In the genomic region with DNA sequence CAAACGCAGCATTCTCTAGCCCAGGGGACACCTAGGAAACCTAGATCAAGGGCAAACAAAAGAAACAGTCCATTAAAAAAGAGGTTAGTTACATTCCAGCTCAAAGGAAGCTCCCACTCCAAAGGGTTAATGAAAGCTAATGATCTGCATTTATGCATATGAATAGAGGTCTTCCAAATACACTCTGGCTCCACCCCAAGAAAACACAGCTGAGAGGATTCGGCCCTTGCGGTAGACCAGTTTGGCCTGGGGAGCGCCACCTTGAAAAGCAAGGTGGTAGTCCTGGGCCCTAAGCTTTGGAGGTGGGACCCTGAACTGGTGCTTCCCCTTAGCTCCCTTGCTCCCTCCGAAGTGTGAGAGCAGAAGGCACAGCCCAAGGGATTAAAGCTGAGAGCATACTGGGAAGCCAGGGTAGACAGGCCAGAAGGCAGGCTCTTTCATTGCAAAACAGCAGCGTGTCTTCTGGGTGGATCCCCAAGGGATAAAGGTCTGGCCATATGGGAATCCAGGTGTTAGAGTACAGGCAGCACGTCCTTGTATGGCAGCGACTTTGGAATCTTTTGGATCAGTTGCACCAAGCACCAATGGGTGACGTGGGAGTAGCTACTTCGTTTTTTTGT, we compare ENCODE assay signal across 29 cellular contexts. TPM values are rescaled to one million over a fixed set of nuclear protein-coding genes. Genes with fewer than 3 reads are reported as not detected.
A peak's percentile ranks its signal among the peaks of the same experiment; 100 is the strongest.
DNase-seq lines count a peak whose midpoint lies in the region; ATAC-seq and TF ChIP-seq lines count a peak whose summit lies in the region.
"Had no signal": no experiment of that assay in that cellular context is flagged by ENCODE, and none has a peak within 500 bp of the region (broad histone marks: within the 10 kb centered on the region; RNA-seq: fewer than 3 reads in every experiment).

No MANE protein-coding gene starts in this region.

- H3K27ac ChIP-seq in HUES64 (ENCODE audit: low read depth, low read length) (peak overlapping the region; percentile 81; the same call in 1 of the 2 replicates), iPS-20b (ENCODE audit: low read length) (no peak overlapping the region), upper lobe of right lung (no peak overlapping the region)
- H3K27ac ChIP-seq: brain microvascular endothelial cell, gastroesophageal sphincter, pancreas, SJCRH30 had no signal

- H3K4me1 ChIP-seq in HUES64 (ENCODE audit: insufficient read depth, low read length), result peaks cover 16% of the 10 kb centered on the region
- peaks cover 3% of the 10 kb centered on the region for H3K4me1 ChIP-seq in NT2/D1 (ENCODE audit: insufficient read depth, insufficient read length)
- H3K4me1 ChIP-seq in iPS-20b (ENCODE audit: insufficient read depth, low read length), result peaks cover 13% of the 10 kb centered on the region; the same call in 1 of the 2 replicates
- H3K4me1 ChIP-seq in upper lobe of right lung, result no peaks in the 10 kb centered on the region
- H3K4me1 ChIP-seq: pancreas, SJCRH30 had no signal

- intact Hi-C loops in upper lobe of right lung (cut with DNase I), result no loop called here

- ATAC-seq in upper lobe of right lung (no peak), HG03139 (IDR thresholded peaks at IDR 0.05; ENCODE audit: unreplicated experiment) (no peak)
- ATAC-seq: activated T-helper 17 cell treated with anti-CD3 and anti-CD28 coated beads, Interleukin-2, amount 50 U/mL, for 72 hours; gastroesophageal sphincter; pancreas had no signal

- DNase-seq in DMS 273 (lab: John Stamatoyannopoulos, UW; ENCODE audit: unreplicated experiment), result peak; percentile 92
- peak; percentile 51 for DNase-seq in NT2/D1 (ENCODE audit: low read depth, low spot score)
- no peak for DNase-seq in stimulated activated CD8-positive, alpha-beta memory T cell treated with anti-CD3 and anti-CD28 coated beads, Interleukin-4, amount 100 ng/mL, for 48 hours
- no peak for DNase-seq in upper lobe of right lung
- no peak for DNase-seq in AG08395 (ENCODE audit: low spot score)
- DNase-seq: activated CD4-positive, alpha-beta T cell treated with anti-CD3 and anti-CD28 coated beads for 48 hours; activated naive CD4-positive, alpha-beta T cell treated with anti-CD3 and anti-CD28 coated beads, Interleukin-2, amount 50 U/mL, for 16 hours; brain microvascular endothelial cell; CD4-positive, alpha-beta memory T cell; DMS153; NCI-H1092; NCI-H187 treated with DMSO at 0.1 percent for 48 hours; pancreas; stimulated activated naive CD4-positive, alpha-beta T cell; SW 1271 had no signal

- peaks cover 29% of the 10 kb centered on the region for H3K27me3 ChIP-seq in HUES64 (ENCODE audit: insufficient read depth, low read length)
- H3K27me3 ChIP-seq in NT2/D1 (ENCODE audit: insufficient read depth, insufficient read length), result peaks cover 11% of the 10 kb centered on the region
- peaks cover 35% of the 10 kb centered on the region for H3K27me3 ChIP-seq in iPS-20b (ENCODE audit: insufficient read depth, low read length)
- peaks cover 18% of the 10 kb centered on the region for H3K27me3 ChIP-seq in upper lobe of right lung
- H3K27me3 ChIP-seq: brain microvascular endothelial cell, SJCRH30 had no signal

- WGBS in HUES64, result 23% methylated on average over 9 of the region's 10 CpGs

- no peak for TF ChIP-seq CTCF in upper lobe of right lung (IDR thresholded peaks at IDR 0.05)

- H3K4me3 ChIP-seq in HUES64 (ENCODE audit: low read length), result peak overlapping the region; percentile 32
- no peak overlapping the region for H3K4me3 ChIP-seq in NT2/D1 (ENCODE audit: insufficient read length, low read depth)
- peak overlapping the region; percentile 46; the same call in 1 of the 2 replicates for H3K4me3 ChIP-seq in iPS-20b (ENCODE audit: low read length)
- no peak overlapping the region for H3K4me3 ChIP-seq in upper lobe of right lung
- H3K4me3 ChIP-seq: gastroesophageal sphincter, pancreas, SJCRH30 had no signal

- H3K36me3 ChIP-seq in HUES64 (ENCODE audit: insufficient read depth, low read length), result peaks cover 24% of the 10 kb centered on the region; the same call in 1 of the 2 replicates
- peaks cover 4% of the 10 kb centered on the region for H3K36me3 ChIP-seq in NT2/D1 (ENCODE audit: insufficient read depth, insufficient read length, low read length)
- H3K36me3 ChIP-seq in iPS-20b (ENCODE audit: insufficient read depth, low read depth, low read length), result peaks cover 17% of the 10 kb centered on the region; the same call in 1 of the 2 replicates
- no peaks in the 10 kb centered on the region for H3K36me3 ChIP-seq in upper lobe of right lung
- H3K36me3 ChIP-seq: brain microvascular endothelial cell, gastroesophageal sphincter, pancreas, SJCRH30 had no signal

- H3K9ac ChIP-seq in HUES64 (ENCODE audit: low read depth, low read length) (no peak overlapping the region), NT2/D1 (ENCODE audit: insufficient read length, low read depth) (no peak overlapping the region), iPS-20b (ENCODE audit: low read depth, low read length) (peak overlapping the region; percentile 25; the same call in 1 of the 2 replicates)

- H3K9me3 ChIP-seq in HUES64 (ENCODE audit: insufficient read depth, low read depth, low read length), result no peaks in the 10 kb centered on the region
- H3K9me3 ChIP-seq in NT2/D1 (ENCODE audit: insufficient read depth, low read length), result no peaks in the 10 kb centered on the region
- no peaks in the 10 kb centered on the region for H3K9me3 ChIP-seq in iPS-20b (ENCODE audit: insufficient read depth, low read depth, low read length)
- no peaks in the 10 kb centered on the region for H3K9me3 ChIP-seq in upper lobe of right lung
- H3K9me3 ChIP-seq: gastroesophageal sphincter, pancreas, SJCRH30 had no signal

RNA-seq across cellular contexts. Expression of gene GABRQ, which starts 3.7 kb away (rescaled TPM):
- polyA plus RNA-seq in HUES64 (2013, experiment 1 of 2), result 3.3 TPM
- 3.0 TPM for polyA plus RNA-seq in HUES64 (2013, experiment 2 of 2)
- not detected for total RNA-seq in upper lobe of right lung
- total RNA-seq: CD4-positive, alpha-beta memory T cell; dermis microvascular lymphatic vessel endothelial cell; left lobe of liver; mesenteric fat pad; pancreas had no signal
- polyA plus RNA-seq: CD4-positive, alpha-beta memory T cell; pancreas had no signal

RNA-seq across cellular contexts. Expression of gene MAGEA3, which starts 57.2 kb away (rescaled TPM):
- not detected for polyA plus RNA-seq in HUES64 (2013, experiment 1 of 2)
- not detected for polyA plus RNA-seq in HUES64 (2013, experiment 2 of 2)
- not detected for total RNA-seq in upper lobe of right lung
- total RNA-seq: activated T-helper 17 cell treated with anti-CD3 and anti-CD28 coated beads, Interleukin-2, amount 50 U/mL, for 72 hours; CD4-positive, alpha-beta memory T cell; cerebellum; dermis microvascular lymphatic vessel endothelial cell; gastroesophageal sphincter; IMR-90; left lobe of liver; mesenteric fat pad; neural crest cell; skeletal muscle tissue; ureter had no signal
- polyA plus RNA-seq: CD4-positive, alpha-beta memory T cell; IMR-90; pancreas had no signal

Comparison
In these comparisons a context has a peak if more than half of its experiments do, and no peak if none do; other contexts are left out.
1. DNase-seq: peak in DMS 273 (single experiment) and NT2/D1 (single experiment); none in stimulated activated CD8-positive, alpha-beta memory T cell treated with anti-CD3 and anti-CD28 coated beads, Interleukin-4, amount 100 ng/mL, for 48 hours (single experiment), upper lobe of right lung (single experiment) and AG08395 (single experiment).
2. H3K4me3 ChIP-seq: peak in HUES64 (single experiment) and iPS-20b (single experiment); none in NT2/D1 (single experiment) and upper lobe of right lung (single experiment).